In genomic region chr9:90061187-90061586, GRCh38 we compare ENCODE assay signal across 22 cellular contexts.
"Had no signal": no experiment of that assay in that cellular context is flagged by ENCODE, and none has a peak within 500 bp of the region (broad histone marks: within the 10 kb centered on the region; RNA-seq: fewer than 3 reads in every experiment).

No MANE protein-coding gene starts in this region.

- H3K4me1 ChIP-seq: left ventricle myocardium inferior, right atrium auricular region, transverse colon, upper lobe of left lung, vagina had no signal

- H3K27ac ChIP-seq: left ventricle myocardium inferior, right atrium auricular region, right lobe of liver, skin epidermis, stomach, testis, thyroid gland, transverse colon, upper lobe of left lung, vagina had no signal

- H3K9me3 ChIP-seq: left ventricle myocardium inferior, right atrium auricular region, right lobe of liver, stomach, testis, thyroid gland, transverse colon, upper lobe of left lung, vagina had no signal

- H3K4me3 ChIP-seq: left ventricle myocardium inferior, lung, right atrium auricular region, right lobe of liver, skin epidermis, stomach, testis, thyroid gland, transverse colon, upper lobe of left lung, vagina had no signal

- DNase-seq: hippocampal formation; kidney; left ventricle myocardium inferior; mesendoderm; naive thymus-derived CD4-positive, alpha-beta T cell; right lobe of liver; stimulated activated CD4-positive, alpha-beta T cell treated with anti-CD3 and anti-CD28 coated beads, Interleukin-12 subunit alpha, Interleukin-12 subunit beta, amount 100 ng/mL, for 4 hours; stimulated activated CD4-positive, alpha-beta T cell treated with anti-CD3 and anti-CD28 coated beads, Interleukin-15, amount 100 ng/mL, for 24 hours; stimulated activated CD4-positive, alpha-beta T cell treated with anti-CD3 and anti-CD28 coated beads, Interleukin-2, amount 100 ng/mL, for 24 hours; stimulated activated CD4-positive, alpha-beta T cell treated with anti-CD3 and anti-CD28 coated beads, Interleukin-4, amount 100 ng/mL, for 1 hour; stimulated activated naive B cell treated with anti-CD40 and anti-IgM and Interleukin-4, amounts not matched to agents 10 μg/mL and 1 μg/mL and 100 μg/mL, for 72 hours; stimulated activated naive CD8-positive, alpha-beta T cell treated with anti-CD3 and anti-CD28 coated beads, Interleukin-15, Interleukin-2, amounts not matched to agents 100 U/mL and 50 U/mL, for 24 hours; stomach; testis; thyroid gland; transverse colon; upper lobe of left lung had no signal

- H3K27me3 ChIP-seq: right atrium auricular region, right lobe of liver, stomach, testis, thyroid gland, transverse colon, upper lobe of left lung, vagina had no signal

- ATAC-seq: naive thymus-derived CD4-positive, alpha-beta T cell; natural killer cell treated with Interleukin-12 subunit alpha and Interleukin-12 subunit beta and Interleukin-15 and Interleukin-18, amount 100 ng/mL, for 72 hours; stimulated activated naive B cell treated with anti-CD40 and anti-IgM and Interleukin-4, amounts not matched to agents 10 μg/mL and 1 μg/mL and 100 μg/mL, for 72 hours; stimulated activated naive CD8-positive, alpha-beta T cell treated with anti-CD3 and anti-CD28 coated beads, Interleukin-15, Interleukin-2, amounts not matched to agents 100 U/mL and 50 U/mL, for 24 hours had no signal

- H3K36me3 ChIP-seq: left ventricle myocardium inferior, right atrium auricular region, right lobe of liver, stomach, thyroid gland, transverse colon, upper lobe of left lung, vagina had no signal
